In genomic region chr2:25247792-25248512, GRCh38 we compare ENCODE assay signal across 17 cellular contexts.
DNase-seq lines count a peak whose midpoint lies in the region; ATAC-seq and TF ChIP-seq lines count a peak whose summit lies in the region.
"Had no signal": no experiment of that assay in that cellular context is flagged by ENCODE, and none has a peak within 500 bp of the region (broad histone marks: within the 10 kb centered on the region; RNA-seq: fewer than 3 reads in every experiment).

No MANE protein-coding gene starts in this region.

- no peak overlapping the region for H3K9ac ChIP-seq in Loucy (ENCODE audit: low read depth, low read length, poor library complexity, severe bottlenecking)

- no peak overlapping the region for H2AFZ ChIP-seq in Loucy (ENCODE audit: low read length)

- H3K27me3 Mint-ChIP-seq in activated naive CD8-positive, alpha-beta T cell: no peaks in the 10 kb centered on the region
- no peaks in the 10 kb centered on the region for H3K27me3 Mint-ChIP-seq in activated naive CD8-positive, alpha-beta T cell treated with anti-CD3 and anti-CD28 coated beads, Interleukin-2, amount 50 U/mL, for 24 hours
- H3K27me3 Mint-ChIP-seq in endothelial cell (ENCODE audit: unreplicated experiment): peaks cover 10% of the 10 kb centered on the region
- H3K27me3 Mint-ChIP-seq in stimulated activated naive CD8-positive, alpha-beta T cell treated with anti-CD3 and anti-CD28 coated beads, Interleukin-15, amount 100 ng/mL, for 72 hours: no peaks in the 10 kb centered on the region

- DNase-seq in activated naive CD8-positive, alpha-beta T cell treated with anti-CD3 and anti-CD28 coated beads, Interleukin-2, amount 50 U/mL, for 24 hours: no peak
- no peak for DNase-seq in endothelial cell (ENCODE audit: low spot score)
- DNase-seq in stimulated activated naive CD8-positive, alpha-beta T cell treated with anti-CD3 and anti-CD28 coated beads, Interleukin-15, amount 100 ng/mL, for 72 hours: no peak
- DNase-seq: DMS 273 treated with DMSO at 0.1 percent for 48 hours, GDM1, KG1, NCI-H1048, NCI-H146, NCI-H2081 treated with DMSO at 0.1 percent for 48 hours, NCI-H510A, NCI-H774, PC-3 had no signal

- no peak for TF ChIP-seq CTCF in Loucy (conservative IDR thresholded peaks at IDR 0.05; ENCODE audit: low read length)
- no peak for TF ChIP-seq CTCF in endothelial cell (IDR thresholded peaks at IDR 0.05; ENCODE audit: unreplicated experiment)

- peaks cover 24% of the 10 kb centered on the region for H3K4me1 Mint-ChIP-seq in activated naive CD8-positive, alpha-beta T cell (ENCODE audit: low read depth)
- H3K4me1 Mint-ChIP-seq in activated naive CD8-positive, alpha-beta T cell treated with anti-CD3 and anti-CD28 coated beads, Interleukin-2, amount 50 U/mL, for 24 hours: peaks cover 24% of the 10 kb centered on the region
- H3K4me1 Mint-ChIP-seq in endothelial cell (ENCODE audit: unreplicated experiment): peaks cover 18% of the 10 kb centered on the region
- peaks cover 43% of the 10 kb centered on the region for H3K4me1 Mint-ChIP-seq in stimulated activated naive CD8-positive, alpha-beta T cell treated with anti-CD3 and anti-CD28 coated beads, Interleukin-15, amount 100 ng/mL, for 72 hours

- no peaks in the 10 kb centered on the region for H3K27me3 ChIP-seq in Loucy (ENCODE audit: insufficient read depth, low read length, poor library complexity, severe bottlenecking)

- H3K9me3 ChIP-seq in Loucy (ENCODE audit: insufficient read depth, low read depth, low read length): no peaks in the 10 kb centered on the region

- no peak overlapping the region for H3K4me3 ChIP-seq in Loucy (ENCODE audit: low read length, poor library complexity, severe bottlenecking)
- H3K4me3 ChIP-seq: GM12878 had no signal

- H3K4me2 ChIP-seq in Loucy (ENCODE audit: low read depth, low read length, poor library complexity, severe bottlenecking): peak overlapping the region; percentile 12

- H4K20me1 ChIP-seq in Loucy (ENCODE audit: insufficient read depth, low read length, poor library complexity, severe bottlenecking): peaks cover 26% of the 10 kb centered on the region

- H3K36me3 ChIP-seq in Loucy (ENCODE audit: insufficient read depth, low read length): peaks cover 52% of the 10 kb centered on the region; the same call in 1 of the 2 replicates

- peaks cover 23% of the 10 kb centered on the region for H3K4me1 ChIP-seq in Loucy (ENCODE audit: insufficient read depth, low read length, poor library complexity, severe bottlenecking)

- peak overlapping the region; percentile 41 for H3K27ac Mint-ChIP-seq in activated naive CD8-positive, alpha-beta T cell
- no peak overlapping the region for H3K27ac Mint-ChIP-seq in activated naive CD8-positive, alpha-beta T cell treated with anti-CD3 and anti-CD28 coated beads, Interleukin-2, amount 50 U/mL, for 24 hours
- H3K27ac Mint-ChIP-seq in endothelial cell (ENCODE audit: unreplicated experiment): no peak overlapping the region
- peak overlapping the region; percentile 70 to 83 for H3K27ac Mint-ChIP-seq in stimulated activated naive CD8-positive, alpha-beta T cell treated with anti-CD3 and anti-CD28 coated beads, Interleukin-15, amount 100 ng/mL, for 72 hours

- ATAC-seq in activated naive CD8-positive, alpha-beta T cell treated with anti-CD3 and anti-CD28 coated beads, Interleukin-2, amount 50 U/mL, for 24 hours: no peak
- ATAC-seq in stimulated activated naive CD8-positive, alpha-beta T cell treated with anti-CD3 and anti-CD28 coated beads, Interleukin-15, amount 100 ng/mL, for 72 hours: no peak
- ATAC-seq in activated CD4-positive, CD25-positive, alpha-beta regulatory T cell treated with anti-CD3 and anti-CD28 coated beads, Interleukin-2, amount 50 U/mL, for 24 hours: no peak
- no peak for ATAC-seq in HG02870 (IDR thresholded peaks at IDR 0.05; ENCODE audit: unreplicated experiment)
- ATAC-seq: GM12878, PC-3 had no signal

- no peaks in the 10 kb centered on the region for H3F3A ChIP-seq in Loucy (ENCODE audit: low read depth)

- no peak overlapping the region for H3K4me3 Mint-ChIP-seq in activated naive CD8-positive, alpha-beta T cell
- no peak overlapping the region for H3K4me3 Mint-ChIP-seq in activated naive CD8-positive, alpha-beta T cell treated with anti-CD3 and anti-CD28 coated beads, Interleukin-2, amount 50 U/mL, for 24 hours
- H3K4me3 Mint-ChIP-seq in endothelial cell (ENCODE audit: unreplicated experiment): peak overlapping the region; percentile 68
- no peak overlapping the region for H3K4me3 Mint-ChIP-seq in stimulated activated naive CD8-positive, alpha-beta T cell treated with anti-CD3 and anti-CD28 coated beads, Interleukin-15, amount 100 ng/mL, for 72 hours

- no peaks in the 10 kb centered on the region for H3K9me2 ChIP-seq in Loucy (replicated peaks; ENCODE audit: low read depth, low read length)

- peaks cover 66% of the 10 kb centered on the region for H3K79me2 ChIP-seq in Loucy (ENCODE audit: insufficient read depth, low read length)

- H3K36me3 Mint-ChIP-seq in activated naive CD8-positive, alpha-beta T cell: peaks cover 7% of the 10 kb centered on the region
- H3K36me3 Mint-ChIP-seq in activated naive CD8-positive, alpha-beta T cell treated with anti-CD3 and anti-CD28 coated beads, Interleukin-2, amount 50 U/mL, for 24 hours (ENCODE audit: low read depth): peaks cover 28% of the 10 kb centered on the region
- H3K36me3 Mint-ChIP-seq in endothelial cell (ENCODE audit: low read depth, unreplicated experiment): peaks cover 34% of the 10 kb centered on the region

- H3K9me3 Mint-ChIP-seq in activated naive CD8-positive, alpha-beta T cell (ENCODE audit: low read depth): no peaks in the 10 kb centered on the region
- no peaks in the 10 kb centered on the region for H3K9me3 Mint-ChIP-seq in activated naive CD8-positive, alpha-beta T cell treated with anti-CD3 and anti-CD28 coated beads, Interleukin-2, amount 50 U/mL, for 24 hours
- no peaks in the 10 kb centered on the region for H3K9me3 Mint-ChIP-seq in endothelial cell (ENCODE audit: unreplicated experiment)
- H3K9me3 Mint-ChIP-seq in stimulated activated naive CD8-positive, alpha-beta T cell treated with anti-CD3 and anti-CD28 coated beads, Interleukin-15, amount 100 ng/mL, for 72 hours: no peaks in the 10 kb centered on the region

Comparison
In these comparisons a context has a peak if more than half of its experiments do, and no peak if none do; other contexts are left out.
1. H3K27ac Mint-ChIP-seq: peak in activated naive CD8-positive, alpha-beta T cell (single experiment) and stimulated activated naive CD8-positive, alpha-beta T cell treated with anti-CD3 and anti-CD28 coated beads, Interleukin-15, amount 100 ng/mL, for 72 hours (2 of 2); none in activated naive CD8-positive, alpha-beta T cell treated with anti-CD3 and anti-CD28 coated beads, Interleukin-2, amount 50 U/mL, for 24 hours (single experiment) and endothelial cell (single experiment).